In genomic region chr4:16157609-16158503, GRCh38 we compare ENCODE assay signal across 15 cellular contexts.
DNase-seq lines count a peak whose midpoint lies in the region; ATAC-seq and TF ChIP-seq lines count a peak whose summit lies in the region.
"Had no signal": no experiment of that assay in that cellular context is flagged by ENCODE, and none has a peak within 500 bp of the region (broad histone marks: within the 10 kb centered on the region; RNA-seq: fewer than 3 reads in every experiment).

No MANE protein-coding gene starts in this region.

- no peak for TF ChIP-seq RAD21 in IMR-90 (IDR thresholded peaks at IDR 0.05; ENCODE audit: low read length)

- POLR2A ChIA-PET in A673 (lab: Charles Lee; ENCODE audit: low non-redundant PET) = no interaction called here
- POLR2A ChIA-PET in IMR-90 (lab: Charles Lee; ENCODE audit: unreplicated experiment) = interaction anchor here (0.7 kb wide), 1 partner anchor 67 kb away, joined by 3 read pairs; no protein-coding TSS in a partner anchor

- H2BK120ac ChIP-seq in IMR-90 (ENCODE audit: low read depth, low read length) = no peak overlapping the region

- no peak for TF ChIP-seq POLR2A in IMR-90 (IDR thresholded peaks at IDR 0.05; ENCODE audit: low read depth, low read length)

- no peak overlapping the region for H4K5ac ChIP-seq in IMR-90 (ENCODE audit: low read depth, low read length)

- H2BK5ac ChIP-seq in IMR-90 (ENCODE audit: low read depth, low read length, poor library complexity, severe bottlenecking) = no peak overlapping the region

- no peaks in the 10 kb centered on the region for H3K27me3 ChIP-seq in A673 (replicated peaks; ENCODE audit: insufficient read depth, low read depth, low read length, poor library complexity)
- H3K27me3 ChIP-seq in IMR-90 (ENCODE audit: control insufficient read depth, insufficient read depth, low read length) = no peaks in the 10 kb centered on the region
- H3K27me3 ChIP-seq in colonic mucosa = no peaks in the 10 kb centered on the region
- H3K27me3 ChIP-seq in lower lobe of right lung (ENCODE audit: low read depth) = no peaks in the 10 kb centered on the region

- H3K79me1 ChIP-seq in IMR-90 (ENCODE audit: low read depth in 1 of 2, low read length in 2 of 2) = no peaks in the 10 kb centered on the region

- dilution Hi-C loops in IMR-90 (cut with HindIII; ENCODE audit: low sequenced_read_pairs, unreplicated experiment) = no loop called here

- in situ Hi-C loops in IMR-90 (cut with MboI; ENCODE audit: low sequenced_read_pairs) = no loop called here
- in situ Hi-C loops in KBM-7 (cut with MboI; ENCODE audit: low pct_unique_long_range_greater_than_20kb, low sequenced_read_pairs) = no loop called here

- no peak overlapping the region for H3K18ac ChIP-seq in IMR-90 (ENCODE audit: low read depth, low read length)

- no peak overlapping the region for H2BK15ac ChIP-seq in IMR-90 (ENCODE audit: low read depth, low read length)

- H3K27ac ChIP-seq in A673 (ENCODE audit: low read depth, low read length, poor library complexity, severe bottlenecking) (peak overlapping the region; percentile 35), IMR-90 (ENCODE audit: insufficient read depth, low read length) (no peak overlapping the region), colonic mucosa (peak overlapping the region; percentile 75), lower lobe of right lung (no peak overlapping the region)

- H2AFZ ChIP-seq in IMR-90 (replicated peaks; ENCODE audit: low read length, poor library complexity) = no peak overlapping the region

- no peak overlapping the region for H2BK20ac ChIP-seq in IMR-90 (ENCODE audit: low read depth, low read length)

- ATAC-seq in IMR-90 (ENCODE audit: low read depth) (peak; percentile 21; the same call in 1 of the 2 replicates), lower lobe of right lung (peak; percentile 63 to 84), GM21619 (IDR thresholded peaks at IDR 0.05; ENCODE audit: unreplicated experiment) (no peak), GM21367 (IDR thresholded peaks at IDR 0.05; ENCODE audit: unreplicated experiment) (no peak)
- ATAC-seq: SK-N-SH treated with all-trans-retinoic acid at 6 μM for 48 hours had no signal

- H4K91ac ChIP-seq in IMR-90 (ENCODE audit: insufficient read depth, low read depth, low read length) = no peak overlapping the region

- 0 out of 2 replicates have a peak, but pooled peaks cover 3% of the 10 kb centered on the region for H3K9me1 ChIP-seq in IMR-90 (ENCODE audit: insufficient read depth, low read length)

- 79% methylated on average over 2 of the region's 14 CpGs; no CpG with 5 or more reads in 1 of the 2 experiments for WGBS in IMR-90 (ENCODE audit: extremely low coverage in 2 of 2, insufficient read length in 1 of 2), 2 experiments

- peaks cover 2% of the 10 kb centered on the region for H3K36me3 ChIP-seq in A673 (ENCODE audit: insufficient read depth, low read length, poor library complexity, severe bottlenecking)
- peaks cover under 1% of the 10 kb centered on the region for H3K36me3 ChIP-seq in IMR-90 (ENCODE audit: control insufficient read depth, insufficient read depth, low read length)
- H3K36me3 ChIP-seq in colonic mucosa = peaks cover 2% of the 10 kb centered on the region
- peaks cover 10% of the 10 kb centered on the region for H3K36me3 ChIP-seq in lower lobe of right lung

- H4K20me1 ChIP-seq in IMR-90 (ENCODE audit: insufficient read depth, low read length) = no peaks in the 10 kb centered on the region

- TF ChIP-seq CTCF in A673 (conservative IDR thresholded peaks at IDR 0.05; ENCODE audit: low read depth, low read length) (no peak), IMR-90 (conservative IDR thresholded peaks at IDR 0.05; ENCODE audit: low read depth, low read length) (no peak), colonic mucosa (IDR thresholded peaks at IDR 0.05) (no peak), lower lobe of right lung (IDR thresholded peaks at IDR 0.05) (no peak)

- H3K23ac ChIP-seq in IMR-90 (ENCODE audit: low read depth, low read length) = no peak overlapping the region

- H3K4me3 ChIP-seq in A673 (ENCODE audit: low read depth, low read length, poor library complexity, severe bottlenecking) = no peak overlapping the region
- no peak overlapping the region for H3K4me3 ChIP-seq in IMR-90 (ENCODE audit: insufficient read depth, low read depth, low read length)
- H3K4me3 ChIP-seq in colonic mucosa = no peak overlapping the region
- no peak overlapping the region for H3K4me3 ChIP-seq in lower lobe of right lung
- H3K4me3 ChIP-seq: lung had no signal

- H3K4ac ChIP-seq in IMR-90 (ENCODE audit: low read depth, low read length) = no peak overlapping the region

- no peak overlapping the region for H3K4me2 ChIP-seq in IMR-90 (ENCODE audit: low read depth, low read length)

- no peak overlapping the region for H3K56ac ChIP-seq in IMR-90 (ENCODE audit: extremely low read depth, insufficient read depth, low read length)

- H3K4me1 ChIP-seq in A673 (ENCODE audit: insufficient read depth, low read length, poor library complexity, severe bottlenecking) (peaks cover 69% of the 10 kb centered on the region), IMR-90 (ENCODE audit: control insufficient read depth, insufficient read depth, low read length) (no peaks in the 10 kb centered on the region), colonic mucosa (peaks cover 4% of the 10 kb centered on the region), lower lobe of right lung (no peaks in the 10 kb centered on the region)

- H2AK5ac ChIP-seq in IMR-90 (ENCODE audit: low read depth, low read length) = no peak overlapping the region

- no peak overlapping the region for H2AK9ac ChIP-seq in IMR-90 (replicated peaks; ENCODE audit: low read depth, low read length, poor library complexity)

- DNase-seq in A673 (ENCODE audit: low spot score) (peak; percentile 99), IMR-90 (no peak), colonic mucosa (peak; percentile 34), lower lobe of right lung (no peak), KBM-7 (no peak), NCI-H446 treated with DMSO at 0.1 percent for 48 hours (lab: John Stamatoyannopoulos, UW) (no peak)
- DNase-seq: activated CD4-positive, CD25-positive, alpha-beta regulatory T cell; activated naive CD4-positive, alpha-beta T cell treated with anti-CD3 and anti-CD28 coated beads, Interleukin-2, amount 50 U/mL, for 16 hours; Calu3; H9; NCI-H146 had no signal

- no peak overlapping the region for H3K14ac ChIP-seq in IMR-90 (replicated peaks; ENCODE audit: low read depth, low read length)

- H3K9ac ChIP-seq in IMR-90 (ENCODE audit: low read depth, low read length) (no peak overlapping the region), colonic mucosa (ENCODE audit: low read depth in 2 of 2, low read length in 2 of 2) (no peak overlapping the region)

- CTCF ChIA-PET in A673 (lab: Charles Lee) (interaction anchor here (0.6 to 0.8 kb wide), 2 partner anchors 48 to 121 kb away, joined by 4 to 11 read pairs; no protein-coding TSS in a partner anchor), IMR-90 (lab: Yijun Ruan, JAX) (interaction anchor here (0.9 kb wide), 1 partner anchor 107 kb away, joined by 4 read pairs; no protein-coding TSS in a partner anchor)

- H3K9me3 ChIP-seq in A673 (ENCODE audit: low read depth, low read length, poor library complexity, severe bottlenecking) (no peaks in the 10 kb centered on the region), IMR-90 (ENCODE audit: control insufficient read depth, insufficient read depth, low read length) (0 out of 2 replicates have a peak, but pooled peaks cover 2% of the 10 kb centered on the region), colonic mucosa (no peaks in the 10 kb centered on the region), lower lobe of right lung (no peaks in the 10 kb centered on the region)

- intact Hi-C loops in A673 (cut with micrococcal nuclease; ENCODE audit: unreplicated experiment) (loop anchor here (2.0 kb wide), 1 partner anchor 41 kb away; no protein-coding TSS in a partner anchor), IMR-90 (cut with micrococcal nuclease) (loop anchor here (2.0 kb wide), 1 partner anchor 25 kb away; no protein-coding TSS in a partner anchor), colonic mucosa (cut with DNase I) (no loop called here), lower lobe of right lung (cut with DNase I) (no loop called here)

- H4K8ac ChIP-seq in IMR-90 (ENCODE audit: low read depth in 2 of 2, low read length in 2 of 2) = no peak overlapping the region

- no TSS peak for BruUV-seq in A673 (replicated peaks; lab: Mats Ljungman, UMichigan)
- BruUV-seq in IMR-90 (replicated peaks; lab: Mats Ljungman, UMichigan) = no TSS peak

TF ChIP-seq in IMR-90, 13 proteins besides CTCF, POLR2A, EP300 and RAD21:
- TF ChIP-seq CEBPB (IDR thresholded peaks at IDR 0.05; ENCODE audit: low read depth, low read length) = peak; percentile 60
- TF ChIP-seq RFX5 (IDR thresholded peaks at IDR 0.05; ENCODE audit: low read depth, low read length) = no peak
TF ChIP-seq in IMR-90: peak in this region for 1.

Comparison
In these comparisons a context has a peak if more than half of its experiments do, and no peak if none do; other contexts are left out.
1. DNase-seq: peak in A673 (single experiment) and colonic mucosa (single experiment); none in IMR-90 (single experiment), lower lobe of right lung (single experiment), KBM-7 (single experiment) and NCI-H446 treated with DMSO at 0.1 percent for 48 hours (single experiment).
2. H3K27ac ChIP-seq: peak in A673 (single experiment) and colonic mucosa (single experiment); none in IMR-90 (single experiment) and lower lobe of right lung (single experiment).
3. ATAC-seq: peak in IMR-90 (single experiment) and lower lobe of right lung (2 of 2); none in GM21619 (single experiment) and GM21367 (single experiment).
4. intact Hi-C loops: an anchor here in A673 (2.0 kb wide) and IMR-90 (2.0 kb wide); none called in colonic mucosa and lower lobe of right lung.